ENCODE assay signal across 12 cellular contexts in genomic region chr5:76855961-76856360, GRCh38. TPM values are rescaled to one million over a fixed set of nuclear protein-coding genes. Genes with fewer than 3 reads are reported as not detected.
DNase-seq lines count a peak whose midpoint lies in the region; ATAC-seq and TF ChIP-seq lines count a peak whose summit lies in the region.
"Had no signal": no experiment of that assay in that cellular context is flagged by ENCODE, and none has a peak within 500 bp of the region (broad histone marks: within the 10 kb centered on the region; RNA-seq: fewer than 3 reads in every experiment).

No MANE protein-coding gene starts in this region.

- peaks cover 23% of the 10 kb centered on the region for H3K4me1 ChIP-seq in CD8-positive, alpha-beta T cell (ENCODE audit: insufficient read depth, low read length)
- H3K4me1 ChIP-seq: gastrocnemius medialis, parathyroid adenoma had no signal

- in situ Hi-C loops in ACHN (cut with HindIII; ENCODE audit: low pct_ligation_motif_present, low pct_unique_long_range_greater_than_20kb, low sequenced_read_pairs), result loop anchor here (25.0 kb wide), 1 partner anchor 181 kb away; the partner anchor contains the start of gene AGGF1

- no peaks in the 10 kb centered on the region for H3K27me3 Mint-ChIP-seq in CD8-positive, alpha-beta T cell (ENCODE audit: low read depth)
- H3K27me3 Mint-ChIP-seq in activated CD8-positive, alpha-beta T cell treated with anti-CD3 and anti-CD28 coated beads, Interleukin-2, amount 10 ng/mL, durations not matched to agents 7 days and 5 days (ENCODE audit: low read depth), result no peaks in the 10 kb centered on the region

- TF ChIP-seq CTCF in CD8-positive, alpha-beta T cell (IDR thresholded peaks at IDR 0.05), result no peak

- intact Hi-C loops in CD8-positive, alpha-beta T cell (cut with DNase I, micrococcal nuclease), result no loop called here

- H3K36me3 Mint-ChIP-seq in CD8-positive, alpha-beta T cell, result no peaks in the 10 kb centered on the region
- H3K36me3 Mint-ChIP-seq in activated CD8-positive, alpha-beta T cell treated with anti-CD3 and anti-CD28 coated beads, Interleukin-2, amount 10 ng/mL, durations not matched to agents 7 days and 5 days (ENCODE audit: low read depth), result peaks cover 37% of the 10 kb centered on the region

- H3K4me3 Mint-ChIP-seq in CD8-positive, alpha-beta T cell, result peak overlapping the region; percentile 65
- peak overlapping the region; percentile 48 for H3K4me3 Mint-ChIP-seq in activated CD8-positive, alpha-beta T cell treated with anti-CD3 and anti-CD28 coated beads, Interleukin-2, amount 10 ng/mL, durations not matched to agents 7 days and 5 days

- peak; percentile 72 for ATAC-seq in CD8-positive, alpha-beta T cell
- ATAC-seq in activated CD8-positive, alpha-beta T cell treated with anti-CD3 and anti-CD28 coated beads, Interleukin-2, amount 10 ng/mL, durations not matched to agents 7 days and 5 days, result peak; percentile 93
- no peak for ATAC-seq in HG03520 (IDR thresholded peaks at IDR 0.05; ENCODE audit: unreplicated experiment)
- ATAC-seq: gastrocnemius medialis had no signal

- no peak overlapping the region for H3K27ac ChIP-seq in CD8-positive, alpha-beta T cell (ENCODE audit: low read depth, low read length)
- H3K27ac ChIP-seq: gastrocnemius medialis, parathyroid adenoma had no signal

- H3K9me3 Mint-ChIP-seq in CD8-positive, alpha-beta T cell, result no peaks in the 10 kb centered on the region
- H3K9me3 Mint-ChIP-seq in activated CD8-positive, alpha-beta T cell treated with anti-CD3 and anti-CD28 coated beads, Interleukin-2, amount 10 ng/mL, durations not matched to agents 7 days and 5 days (ENCODE audit: insufficient read depth), result peaks cover 12% of the 10 kb centered on the region

- POLR2A ChIA-PET in CD8-positive, alpha-beta T cell (lab: Charles Lee), result no interaction called here
- POLR2A ChIA-PET in activated CD8-positive, alpha-beta T cell treated with anti-CD3 and anti-CD28 coated beads, Interleukin-2, amount 10 ng/mL, durations not matched to agents 7 days and 5 days (lab: Charles Lee), result interaction anchor here (0.7 kb wide), 1 partner anchor 24 kb away, joined by 4 read pairs; no protein-coding TSS in a partner anchor

- H3K27ac Mint-ChIP-seq in CD8-positive, alpha-beta T cell, result peak overlapping the region; percentile 86
- peak overlapping the region; percentile 94 for H3K27ac Mint-ChIP-seq in activated CD8-positive, alpha-beta T cell treated with anti-CD3 and anti-CD28 coated beads, Interleukin-2, amount 10 ng/mL, durations not matched to agents 7 days and 5 days

- H3K36me3 ChIP-seq in CD8-positive, alpha-beta T cell (ENCODE audit: insufficient read depth, low read length), result no peaks in the 10 kb centered on the region
- H3K36me3 ChIP-seq: adrenal gland, gastrocnemius medialis had no signal

- H3K9me3 ChIP-seq in CD8-positive, alpha-beta T cell (ENCODE audit: low read length), result no peaks in the 10 kb centered on the region
- H3K9me3 ChIP-seq: adrenal gland, gastrocnemius medialis had no signal

- DNase-seq in CD8-positive, alpha-beta T cell, result peak in 4 of 7 experiments; percentile 7 to 58 (median 13)
- DNase-seq in KG1 (lab: John Stamatoyannopoulos, UW) (peak; percentile 90), midbrain (lab: John Stamatoyannopoulos, UW) (peak; percentile 6), cerebellar nuclear complex (lab: John Stamatoyannopoulos, UW) (no peak), putamen (ENCODE audit: low spot score) (no peak), ACHN (no peak)
- DNase-seq in activated CD8-positive, alpha-beta T cell treated with anti-CD3 and anti-CD28 coated beads, Interleukin-2, amount 10 ng/mL, durations not matched to agents 7 days and 5 days, result peak; percentile 73
- DNase-seq: DMS79 treated with DMSO at 0.1 percent for 48 hours had no signal

- no peak overlapping the region for H3K4me3 ChIP-seq in CD8-positive, alpha-beta T cell (ENCODE audit: low read depth, low read length)
- H3K4me3 ChIP-seq: adrenal gland, gastrocnemius medialis had no signal

- peaks cover 36% of the 10 kb centered on the region for H3K4me1 Mint-ChIP-seq in CD8-positive, alpha-beta T cell (ENCODE audit: low read depth)
- peaks cover 55% of the 10 kb centered on the region for H3K4me1 Mint-ChIP-seq in activated CD8-positive, alpha-beta T cell treated with anti-CD3 and anti-CD28 coated beads, Interleukin-2, amount 10 ng/mL, durations not matched to agents 7 days and 5 days (ENCODE audit: low read depth)

- no peaks in the 10 kb centered on the region for H3K27me3 ChIP-seq in CD8-positive, alpha-beta T cell (ENCODE audit: insufficient read depth, low read length)
- H3K27me3 ChIP-seq: adrenal gland, gastrocnemius medialis had no signal

- CTCF ChIA-PET in CD8-positive, alpha-beta T cell (lab: Charles Lee), result interaction anchor here (0.8 to 1.1 kb wide), 2 partner anchors 12 to 82 kb away, joined by 3 read pairs; no protein-coding TSS in a partner anchor
- CTCF ChIA-PET in activated CD8-positive, alpha-beta T cell treated with anti-CD3 and anti-CD28 coated beads, Interleukin-2, amount 10 ng/mL, durations not matched to agents 7 days and 5 days (lab: Charles Lee), result interaction anchor here (0.6 to 1.6 kb wide), 2 partner anchors 12 to 452 kb away, joined by 3 read pairs; no protein-coding TSS in a partner anchor

RNA-seq across cellular contexts. Expression of gene S100Z, which starts 6.1 kb away (rescaled TPM):
- not detected for total RNA-seq in CD8-positive, alpha-beta T cell
- 1 to 10 TPM; 2.5 to 3.2 TPM for total RNA-seq in activated CD8-positive, alpha-beta T cell treated with anti-CD3 and anti-CD28 coated beads, Interleukin-2, amount 10 ng/mL, durations not matched to agents 7 days and 5 days
- total RNA-seq: gastrocnemius medialis had no signal

RNA-seq across cellular contexts. Expression of gene F2RL1, which starts 37.1 kb away (rescaled TPM):
- total RNA-seq in CD8-positive, alpha-beta T cell, result 1 to 10 TPM; 2.5 to 2.7 TPM
- 1 to 10 TPM; 1.6 to 2.2 TPM for total RNA-seq in activated CD8-positive, alpha-beta T cell treated with anti-CD3 and anti-CD28 coated beads, Interleukin-2, amount 10 ng/mL, durations not matched to agents 7 days and 5 days

Comparison
In these comparisons a context has a peak if more than half of its experiments do, and no peak if none do; other contexts are left out.
1. DNase-seq: peak in CD8-positive, alpha-beta T cell (4 of 7), KG1 (single experiment), activated CD8-positive, alpha-beta T cell treated with anti-CD3 and anti-CD28 coated beads, Interleukin-2, amount 10 ng/mL, durations not matched to agents 7 days and 5 days (single experiment) and midbrain (single experiment); none in cerebellar nuclear complex (0 of 2), putamen (single experiment) and ACHN (single experiment).